Comparison of ENCODE assay signal across 3 cellular contexts in the genomic region with DNA sequence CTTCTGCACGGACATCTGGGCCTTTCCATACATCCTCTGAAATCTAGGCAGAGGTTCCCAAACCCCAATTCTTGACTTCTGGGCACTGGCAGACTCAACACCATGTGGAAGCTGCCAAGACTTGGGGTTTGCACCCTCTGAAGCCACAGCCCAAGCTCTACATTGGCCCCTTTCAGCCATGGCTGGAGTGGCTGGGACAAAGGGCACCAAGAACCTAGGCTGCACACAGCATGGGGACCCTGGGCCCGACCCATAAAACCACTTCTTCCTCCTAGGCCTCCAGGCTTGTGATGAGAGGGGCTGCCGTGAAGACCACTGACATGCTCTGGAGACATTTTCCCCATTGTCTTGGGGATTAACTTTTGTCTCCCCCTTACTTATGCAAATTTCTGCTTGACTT.
DNase-seq lines count a peak whose midpoint lies in the region.
"Not testable (repeated sequence)": the region's sequence is repeated elsewhere in the genome, so short reads cannot be mapped to it uniquely, and the experiment has no call there.

No MANE protein-coding gene starts in this region.

- not testable (repeated sequence) for H3K9me3 ChIP-seq in mesenchymal stem cell (ENCODE audit: control insufficient read depth, low read length)
- peaks cover 0 to 13% of the 10 kb centered on the region in 2 donors for H3K9me3 ChIP-seq in neuronal stem cell (replicated peaks in 1 of 2; ENCODE audit: control insufficient read depth in 2 of 2, insufficient read depth in 1 of 2, low read depth in 1 of 2, low read length in 2 of 2)

- H3K4me1 ChIP-seq in mesenchymal stem cell (ENCODE audit: control insufficient read depth, insufficient read depth, low read depth, low read length); neuronal stem cell (ENCODE audit: control insufficient read depth in 2 of 2, insufficient read depth in 1 of 2, low read depth in 1 of 2, low read length in 2 of 2): not testable (repeated sequence)

- H2AK5ac ChIP-seq in mesenchymal stem cell (ENCODE audit: low read length, severe bottlenecking); neuronal stem cell (ENCODE audit: low read depth, low read length): not testable (repeated sequence)

- not testable (repeated sequence) for H2BK5ac ChIP-seq in mesenchymal stem cell (ENCODE audit: low read depth, low read length, poor library complexity, severe bottlenecking); neuronal stem cell (ENCODE audit: low read length)

- not testable (repeated sequence) for H3K79me1 ChIP-seq in mesenchymal stem cell (replicated peaks; ENCODE audit: low read length, poor library complexity, severe bottlenecking); neuronal stem cell (ENCODE audit: low read depth, low read length)

- peak overlapping the region; percentile 67 for H2BK15ac ChIP-seq in mesenchymal stem cell (ENCODE audit: low read depth, poor library complexity, severe bottlenecking)
- not testable (repeated sequence) for H2BK15ac ChIP-seq in neuronal stem cell (ENCODE audit: low read length)

- H3K18ac ChIP-seq in mesenchymal stem cell (ENCODE audit: low read depth in 1 of 2, low read length in 2 of 2), result peak overlapping the region in 1 of 2 experiments; percentile 21
- H3K18ac ChIP-seq in neuronal stem cell (ENCODE audit: low read length), result not testable (repeated sequence)

- H3K14ac ChIP-seq in mesenchymal stem cell (ENCODE audit: low read length in 2 of 2), result not testable (repeated sequence)
- peak overlapping the region; percentile 21 for H3K14ac ChIP-seq in neuronal stem cell (ENCODE audit: low read length)

- not testable (repeated sequence) for H3K36me3 ChIP-seq in mesenchymal stem cell (ENCODE audit: control insufficient read depth in 1 of 2, insufficient read depth in 2 of 2, low read depth in 1 of 2, low read length in 2 of 2); neuronal stem cell (replicated peaks in 1 of 2; ENCODE audit: control insufficient read depth in 2 of 2, insufficient read depth in 2 of 2, low read length in 2 of 2)

- not testable (repeated sequence) for H3K9ac ChIP-seq in mesenchymal stem cell (ENCODE audit: low read length); neuronal stem cell (ENCODE audit: low read depth, low read length, poor library complexity)

- H3K23ac ChIP-seq in mesenchymal stem cell (ENCODE audit: low read length in 2 of 2); neuronal stem cell (ENCODE audit: low read depth, low read length, poor library complexity): not testable (repeated sequence)

- not testable (repeated sequence) for H4K8ac ChIP-seq in mesenchymal stem cell (ENCODE audit: low read length); neuronal stem cell (ENCODE audit: low read depth, low read length)

- H3K4ac ChIP-seq in mesenchymal stem cell (ENCODE audit: low read depth in 1 of 2, low read length in 2 of 2); neuronal stem cell (ENCODE audit: low read length): not testable (repeated sequence)

- not testable (repeated sequence) for DNase-seq in mesenchymal stem cell; neuronal stem cell (ENCODE audit: low spot score)
- peak; percentile 63 for DNase-seq in posterior vena cava (ENCODE audit: low spot score)

- H2BK12ac ChIP-seq in mesenchymal stem cell (ENCODE audit: low read length in 2 of 2); neuronal stem cell (ENCODE audit: low read length): not testable (repeated sequence)

- intact Hi-C loops in posterior vena cava (cut with DNase I), result not testable (repeated sequence)

- H3K27me3 ChIP-seq in mesenchymal stem cell (ENCODE audit: control insufficient read depth in 1 of 2, insufficient read depth in 1 of 2, low read length in 2 of 2); neuronal stem cell (ENCODE audit: control insufficient read depth in 3 of 3, insufficient read depth in 3 of 3, low read depth in 1 of 3, low read length in 3 of 3): not testable (repeated sequence)

- not testable (repeated sequence) for H3K27ac ChIP-seq in mesenchymal stem cell (ENCODE audit: low read length, poor library complexity, severe bottlenecking); neuronal stem cell (replicated peaks; ENCODE audit: low read length)

- not testable (repeated sequence) for H2AFZ ChIP-seq in mesenchymal stem cell (ENCODE audit: low read depth, low read length); neuronal stem cell (ENCODE audit: low read length)

- not testable (repeated sequence) for H4K91ac ChIP-seq in mesenchymal stem cell (ENCODE audit: low read length); neuronal stem cell (ENCODE audit: low read depth, low read length, poor library complexity)

- 90% methylated on average over 3 of the region's 3 CpGs for WGBS in mesenchymal stem cell
- WGBS in neuronal stem cell (ENCODE audit: extremely low coverage in 2 of 2, insufficient read length in 2 of 2, insufficient replicate concordance in 1 of 2), 2 donors, result no CpG with 5 or more reads among the region's 3 CpGs

- not testable (repeated sequence) for H3K4me2 ChIP-seq in mesenchymal stem cell (ENCODE audit: low read length, poor library complexity, severe bottlenecking); neuronal stem cell (ENCODE audit: insufficient read depth, low read length, poor library complexity, severe bottlenecking)

- not testable (repeated sequence) for H2BK120ac ChIP-seq in mesenchymal stem cell (ENCODE audit: low read depth, low read length); neuronal stem cell (ENCODE audit: low read depth, low read length)

- H3K4me3 ChIP-seq in mesenchymal stem cell (ENCODE audit: insufficient read depth in 1 of 2, low read depth in 1 of 2, low read length in 2 of 2); neuronal stem cell (ENCODE audit: low read length in 2 of 2): not testable (repeated sequence)
